In the genomic region with DNA sequence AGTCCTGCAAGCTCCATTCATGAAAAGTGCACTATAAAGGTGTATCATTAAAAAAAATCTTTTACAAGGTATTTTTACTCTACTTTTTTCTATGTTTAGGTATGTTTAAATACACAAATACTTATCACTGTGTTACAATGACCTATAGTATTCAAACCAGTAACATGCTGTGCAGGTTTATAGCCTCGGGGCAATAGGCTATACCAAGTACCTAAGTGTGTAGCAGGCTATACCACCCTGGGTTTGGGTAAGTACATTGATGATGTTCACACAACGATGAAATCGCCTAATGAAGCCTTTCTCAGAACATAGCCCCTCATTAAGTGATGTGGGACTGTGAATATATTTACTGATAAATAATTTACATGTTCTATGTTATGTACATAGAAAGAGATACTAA, we compare ENCODE assay signal across 16 cellular contexts.
A peak's percentile ranks its signal among the peaks of the same experiment; 100 is the strongest.
DNase-seq lines count a peak whose midpoint lies in the region; ATAC-seq and TF ChIP-seq lines count a peak whose summit lies in the region.
"Had no signal": no experiment of that assay in that cellular context is flagged by ENCODE, and none has a peak within 500 bp of the region (broad histone marks: within the 10 kb centered on the region; RNA-seq: fewer than 3 reads in every experiment).

No MANE protein-coding gene starts in this region.

- H3K4me2 ChIP-seq in mesendoderm (ENCODE audit: low read length): no peak overlapping the region
- H3K4me2 ChIP-seq: BLaER1 had no signal

- 0 out of 2 replicates have a peak, but pooled peaks have one; percentile 51 for ATAC-seq in Panc1

- H3K4ac ChIP-seq in mesendoderm (ENCODE audit: low read depth, low read length): no peak overlapping the region

- POLR2A ChIA-PET in Panc1 (lab: Charles Lee): no interaction called here

- H2BK120ac ChIP-seq in mesendoderm (ENCODE audit: low read depth, low read length): no peak overlapping the region

- in situ Hi-C loops in Panc1 (cut with HindIII; ENCODE audit: low pct_unique_long_range_greater_than_20kb, low sequenced_read_pairs): no loop called here

- no peak overlapping the region for H3K18ac ChIP-seq in mesendoderm (ENCODE audit: low read length)

- H3K56ac ChIP-seq in mesendoderm (ENCODE audit: low read length): no peak overlapping the region

- H2BK5ac ChIP-seq in mesendoderm (ENCODE audit: low read length): no peak overlapping the region

- no peak overlapping the region for H3K23ac ChIP-seq in mesendoderm (ENCODE audit: low read length)

- peaks cover 9% of the 10 kb centered on the region; the same call in 1 of the 2 replicates for H3K4me1 ChIP-seq in Panc1 (ENCODE audit: control insufficient read depth, insufficient read depth, low read length)
- no peaks in the 10 kb centered on the region for H3K4me1 ChIP-seq in mesendoderm (ENCODE audit: control insufficient read depth, low read depth, low read length)
- no peaks in the 10 kb centered on the region for H3K4me1 ChIP-seq in sigmoid colon
- H3K4me1 ChIP-seq: BLaER1 had no signal

- no TSS peak for BruUV-seq in Panc1 (replicated peaks; lab: Mats Ljungman, UMichigan)

- intact Hi-C loops in Panc1 (cut with micrococcal nuclease; ENCODE audit: unreplicated experiment): no loop called here
- intact Hi-C loops in sigmoid colon (cut with DNase I): no loop called here

- H3K27ac ChIP-seq in Panc1 (ENCODE audit: low read length) (no peak overlapping the region), mesendoderm (ENCODE audit: low read depth, low read length) (no peak overlapping the region), sigmoid colon (no peak overlapping the region)
- H3K27ac ChIP-seq: BLaER1 had no signal

- H3K4me3 ChIP-seq in Panc1 (ENCODE audit: low read depth in 2 of 2, low read length in 2 of 2) (no peak overlapping the region), mesendoderm (ENCODE audit: low read length) (no peak overlapping the region), sigmoid colon (no peak overlapping the region)
- H3K4me3 ChIP-seq: BLaER1 had no signal

- no peaks in the 10 kb centered on the region for H3K27me3 ChIP-seq in Panc1 (ENCODE audit: control insufficient read depth, insufficient read depth, low read length)
- no peaks in the 10 kb centered on the region for H3K27me3 ChIP-seq in mesendoderm (ENCODE audit: insufficient read depth, low read length, poor library complexity)
- no peaks in the 10 kb centered on the region for H3K27me3 ChIP-seq in sigmoid colon
- H3K27me3 ChIP-seq: BLaER1 had no signal

- no peak overlapping the region for H3K9ac ChIP-seq in mesendoderm (ENCODE audit: low read length)
- H3K9ac ChIP-seq: BLaER1 had no signal

- H3K9me3 ChIP-seq in Panc1 (ENCODE audit: control insufficient read depth, insufficient read depth, low read depth, low read length) (no peaks in the 10 kb centered on the region), sigmoid colon (no peaks in the 10 kb centered on the region)
- H3K9me3 ChIP-seq: BLaER1 had no signal

- H4K8ac ChIP-seq in mesendoderm (ENCODE audit: low read depth, low read length): no peak overlapping the region

- H3K27me3 Mint-ChIP-seq in glutamatergic neuron (ENCODE audit: unreplicated experiment): peaks cover 3% of the 10 kb centered on the region
- H3K27me3 Mint-ChIP-seq: CD4-positive, alpha-beta memory T cell had no signal

- no peak overlapping the region for H2AK5ac ChIP-seq in mesendoderm (ENCODE audit: low read length)

- no peak for TF ChIP-seq POLR2A in sigmoid colon (IDR thresholded peaks at IDR 0.05)

- no peak overlapping the region for H2BK15ac ChIP-seq in mesendoderm (replicated peaks; ENCODE audit: low read depth)

- TF ChIP-seq CTCF in Panc1 (IDR thresholded peaks at IDR 0.05) (no peak), sigmoid colon (IDR thresholded peaks at IDR 0.05) (no peak), glutamatergic neuron (IDR thresholded peaks at IDR 0.05; ENCODE audit: partially characterized antibody, unreplicated experiment) (no peak)

- CTCF ChIA-PET in Panc1 (lab: Charles Lee): no interaction called here

- no peaks in the 10 kb centered on the region for H3K79me1 ChIP-seq in mesendoderm (ENCODE audit: low read length)

- no peaks in the 10 kb centered on the region for H3K36me3 Mint-ChIP-seq in glutamatergic neuron (ENCODE audit: unreplicated experiment)

- H3K79me2 ChIP-seq in mesendoderm (ENCODE audit: control insufficient read depth, insufficient read depth, low read length): no peaks in the 10 kb centered on the region

- no peaks in the 10 kb centered on the region for H3K4me1 Mint-ChIP-seq in glutamatergic neuron (ENCODE audit: low read depth, unreplicated experiment)
- H3K4me1 Mint-ChIP-seq: CD14-positive monocyte; CD4-positive, alpha-beta memory T cell had no signal

- peak; percentile 1 for DNase-seq in NCI-H345 (lab: John Stamatoyannopoulos, UW)
- DNase-seq in NCI-H345 treated with DMSO at 0.1 percent for 48 hours (lab: John Stamatoyannopoulos, UW; ENCODE audit: unreplicated experiment): no peak
- peak; percentile 68 for DNase-seq in NCI-H146 treated with DMSO at 0.1 percent for 48 hours (lab: John Stamatoyannopoulos, UW; ENCODE audit: unreplicated experiment)
- DNase-seq in Panc1 (ENCODE audit: low read depth, low spot score): no peak
- DNase-seq in mesendoderm: peak; percentile 83
- no peak for DNase-seq in sigmoid colon
- no peak for DNase-seq in glutamatergic neuron
- DNase-seq in stimulated activated CD8-positive, alpha-beta memory T cell treated with anti-CD3 and anti-CD28 coated beads, Interleukin-4, amount 100 ng/mL, for 48 hours: no peak
- DNase-seq: 8988T; CD4-positive, alpha-beta memory T cell; DMS153; DMS79 treated with DMSO at 0.1 percent for 48 hours; GF-D8; H9 had no signal

- H4K5ac ChIP-seq in mesendoderm (ENCODE audit: low read length): no peak overlapping the region

- no peak for TF ChIP-seq EP300 in sigmoid colon (IDR thresholded peaks at IDR 0.05)

- H3K9me3 Mint-ChIP-seq in glutamatergic neuron (ENCODE audit: unreplicated experiment): no peaks in the 10 kb centered on the region
- H3K9me3 Mint-ChIP-seq: CD4-positive, alpha-beta memory T cell; H9 had no signal

- no peaks in the 10 kb centered on the region for H3K36me3 ChIP-seq in Panc1 (ENCODE audit: control insufficient read depth, insufficient read depth, low read length)
- H3K36me3 ChIP-seq in mesendoderm (ENCODE audit: control insufficient read depth, insufficient read depth, low read length): no peaks in the 10 kb centered on the region
- peaks cover 0 to 22% (median 0%) of the 10 kb centered on the region in 4 donors for H3K36me3 ChIP-seq in sigmoid colon

- WGBS in mesendoderm (ENCODE audit: extremely low coverage, insufficient coverage, low lambda C conversion rate): no CpG with 5 or more reads among the region's 3 CpGs
- 86 to 87% methylated on average over 3 of the region's 3 CpGs for WGBS in sigmoid colon, 2 donors

- H3K4me3 Mint-ChIP-seq in glutamatergic neuron (ENCODE audit: unreplicated experiment): no peak overlapping the region
- H3K4me3 Mint-ChIP-seq: CD14-positive monocyte; CD4-positive, alpha-beta memory T cell; H9 had no signal

- no peak overlapping the region for H3K27ac Mint-ChIP-seq in glutamatergic neuron (ENCODE audit: unreplicated experiment)
- H3K27ac Mint-ChIP-seq: CD14-positive monocyte; CD4-positive, alpha-beta memory T cell; H9 had no signal

Comparison
In these comparisons a context has a peak if more than half of its experiments do, and no peak if none do; other contexts are left out.
1. DNase-seq: peak in NCI-H345 (single experiment), NCI-H146 treated with DMSO at 0.1 percent for 48 hours (single experiment) and mesendoderm (single experiment); none in NCI-H345 treated with DMSO at 0.1 percent for 48 hours (single experiment), Panc1 (single experiment), sigmoid colon (single experiment), glutamatergic neuron (single experiment) and stimulated activated CD8-positive, alpha-beta memory T cell treated with anti-CD3 and anti-CD28 coated beads, Interleukin-4, amount 100 ng/mL, for 48 hours (single experiment).